2 cellular contexts compared by ENCODE assay signal in the genomic region with DNA sequence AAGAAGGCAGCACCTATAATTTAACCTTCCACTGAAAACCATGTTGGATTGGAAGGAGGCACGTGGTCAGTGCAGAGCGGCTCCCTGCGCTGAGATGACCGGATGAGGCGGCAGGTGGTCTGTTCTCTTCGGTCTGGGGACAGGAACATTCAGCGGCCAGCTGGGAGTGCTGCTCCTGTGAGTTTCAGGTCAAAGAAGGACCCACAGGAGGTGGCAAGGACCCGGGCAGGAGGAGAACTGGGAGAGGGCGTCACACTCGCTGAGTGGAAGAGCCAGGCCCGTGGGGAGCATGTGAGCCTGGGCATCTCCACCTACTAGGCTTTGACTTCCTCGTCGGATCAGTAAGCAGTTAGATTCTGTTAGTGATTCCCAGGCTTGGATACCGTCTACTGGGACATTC.
A peak's percentile ranks its signal among the peaks of the same experiment; 100 is the strongest.
TF ChIP-seq lines count a peak whose summit lies in the region.

No MANE protein-coding gene starts in this region.

TF ChIP-seq in HEK293, 187 proteins besides CTCF, POLR2A, EP300 and RAD21 (continued from another document):
- TF ChIP-seq, protein P1, sequence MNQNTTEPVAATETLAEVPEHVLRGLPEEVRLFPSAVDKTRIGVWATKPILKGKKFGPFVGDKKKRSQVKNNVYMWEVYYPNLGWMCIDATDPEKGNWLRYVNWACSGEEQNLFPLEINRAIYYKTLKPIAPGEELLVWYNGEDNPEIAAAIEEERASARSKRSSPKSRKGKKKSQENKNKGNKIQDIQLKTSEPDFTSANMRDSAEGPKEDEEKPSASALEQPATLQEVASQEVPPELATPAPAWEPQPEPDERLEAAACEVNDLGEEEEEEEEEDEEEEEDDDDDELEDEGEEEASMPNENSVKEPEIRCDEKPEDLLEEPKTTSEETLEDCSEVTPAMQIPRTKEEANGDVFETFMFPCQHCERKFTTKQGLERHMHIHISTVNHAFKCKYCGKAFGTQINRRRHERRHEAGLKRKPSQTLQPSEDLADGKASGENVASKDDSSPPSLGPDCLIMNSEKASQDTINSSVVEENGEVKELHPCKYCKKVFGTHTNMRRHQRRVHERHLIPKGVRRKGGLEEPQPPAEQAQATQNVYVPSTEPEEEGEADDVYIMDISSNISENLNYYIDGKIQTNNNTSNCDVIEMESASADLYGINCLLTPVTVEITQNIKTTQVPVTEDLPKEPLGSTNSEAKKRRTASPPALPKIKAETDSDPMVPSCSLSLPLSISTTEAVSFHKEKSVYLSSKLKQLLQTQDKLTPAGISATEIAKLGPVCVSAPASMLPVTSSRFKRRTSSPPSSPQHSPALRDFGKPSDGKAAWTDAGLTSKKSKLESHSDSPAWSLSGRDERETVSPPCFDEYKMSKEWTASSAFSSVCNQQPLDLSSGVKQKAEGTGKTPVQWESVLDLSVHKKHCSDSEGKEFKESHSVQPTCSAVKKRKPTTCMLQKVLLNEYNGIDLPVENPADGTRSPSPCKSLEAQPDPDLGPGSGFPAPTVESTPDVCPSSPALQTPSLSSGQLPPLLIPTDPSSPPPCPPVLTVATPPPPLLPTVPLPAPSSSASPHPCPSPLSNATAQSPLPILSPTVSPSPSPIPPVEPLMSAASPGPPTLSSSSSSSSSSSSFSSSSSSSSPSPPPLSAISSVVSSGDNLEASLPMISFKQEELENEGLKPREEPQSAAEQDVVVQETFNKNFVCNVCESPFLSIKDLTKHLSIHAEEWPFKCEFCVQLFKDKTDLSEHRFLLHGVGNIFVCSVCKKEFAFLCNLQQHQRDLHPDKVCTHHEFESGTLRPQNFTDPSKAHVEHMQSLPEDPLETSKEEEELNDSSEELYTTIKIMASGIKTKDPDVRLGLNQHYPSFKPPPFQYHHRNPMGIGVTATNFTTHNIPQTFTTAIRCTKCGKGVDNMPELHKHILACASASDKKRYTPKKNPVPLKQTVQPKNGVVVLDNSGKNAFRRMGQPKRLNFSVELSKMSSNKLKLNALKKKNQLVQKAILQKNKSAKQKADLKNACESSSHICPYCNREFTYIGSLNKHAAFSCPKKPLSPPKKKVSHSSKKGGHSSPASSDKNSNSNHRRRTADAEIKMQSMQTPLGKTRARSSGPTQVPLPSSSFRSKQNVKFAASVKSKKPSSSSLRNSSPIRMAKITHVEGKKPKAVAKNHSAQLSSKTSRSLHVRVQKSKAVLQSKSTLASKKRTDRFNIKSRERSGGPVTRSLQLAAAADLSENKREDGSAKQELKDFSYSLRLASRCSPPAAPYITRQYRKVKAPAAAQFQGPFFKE (tag by site-specific recombination; IDR thresholded peaks at IDR 0.05; ENCODE audit: borderline replicate concordance) = no peak
TF ChIP-seq in HEK293: peak in this region for 1.

TF ChIP-seq in K562, 482 proteins besides CTCF, POLR2A, EP300 and RAD21 (continued from another document and continues in another):
- TF ChIP-seq, protein P2, sequence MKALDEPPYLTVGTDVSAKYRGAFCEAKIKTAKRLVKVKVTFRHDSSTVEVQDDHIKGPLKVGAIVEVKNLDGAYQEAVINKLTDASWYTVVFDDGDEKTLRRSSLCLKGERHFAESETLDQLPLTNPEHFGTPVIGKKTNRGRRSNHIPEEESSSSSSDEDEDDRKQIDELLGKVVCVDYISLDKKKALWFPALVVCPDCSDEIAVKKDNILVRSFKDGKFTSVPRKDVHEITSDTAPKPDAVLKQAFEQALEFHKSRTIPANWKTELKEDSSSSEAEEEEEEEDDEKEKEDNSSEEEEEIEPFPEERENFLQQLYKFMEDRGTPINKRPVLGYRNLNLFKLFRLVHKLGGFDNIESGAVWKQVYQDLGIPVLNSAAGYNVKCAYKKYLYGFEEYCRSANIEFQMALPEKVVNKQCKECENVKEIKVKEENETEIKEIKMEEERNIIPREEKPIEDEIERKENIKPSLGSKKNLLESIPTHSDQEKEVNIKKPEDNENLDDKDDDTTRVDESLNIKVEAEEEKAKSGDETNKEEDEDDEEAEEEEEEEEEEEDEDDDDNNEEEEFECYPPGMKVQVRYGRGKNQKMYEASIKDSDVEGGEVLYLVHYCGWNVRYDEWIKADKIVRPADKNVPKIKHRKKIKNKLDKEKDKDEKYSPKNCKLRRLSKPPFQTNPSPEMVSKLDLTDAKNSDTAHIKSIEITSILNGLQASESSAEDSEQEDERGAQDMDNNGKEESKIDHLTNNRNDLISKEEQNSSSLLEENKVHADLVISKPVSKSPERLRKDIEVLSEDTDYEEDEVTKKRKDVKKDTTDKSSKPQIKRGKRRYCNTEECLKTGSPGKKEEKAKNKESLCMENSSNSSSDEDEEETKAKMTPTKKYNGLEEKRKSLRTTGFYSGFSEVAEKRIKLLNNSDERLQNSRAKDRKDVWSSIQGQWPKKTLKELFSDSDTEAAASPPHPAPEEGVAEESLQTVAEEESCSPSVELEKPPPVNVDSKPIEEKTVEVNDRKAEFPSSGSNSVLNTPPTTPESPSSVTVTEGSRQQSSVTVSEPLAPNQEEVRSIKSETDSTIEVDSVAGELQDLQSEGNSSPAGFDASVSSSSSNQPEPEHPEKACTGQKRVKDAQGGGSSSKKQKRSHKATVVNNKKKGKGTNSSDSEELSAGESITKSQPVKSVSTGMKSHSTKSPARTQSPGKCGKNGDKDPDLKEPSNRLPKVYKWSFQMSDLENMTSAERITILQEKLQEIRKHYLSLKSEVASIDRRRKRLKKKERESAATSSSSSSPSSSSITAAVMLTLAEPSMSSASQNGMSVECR (CRISPR knock-in tag; IDR thresholded peaks at IDR 0.05) = no peak
- TF ChIP-seq CREB1 (IDR thresholded peaks at IDR 0.05) (no peak), CREB1 (CRISPR knock-in tag; IDR thresholded peaks at IDR 0.05) (no peak), KDM5B (IDR thresholded peaks at IDR 0.05; ENCODE audit: insufficient replicate concordance, low read depth, low read length) (no peak), KDM4B (IDR thresholded peaks at IDR 0.05; ENCODE audit: borderline replicate concordance in 2 of 2, low read depth in 1 of 2) (no peak), L3MBTL2 (IDR thresholded peaks at IDR 0.05) (0 out of 2 replicates have a peak, but pooled peaks have one; percentile 16), CSDE1 (IDR thresholded peaks at IDR 0.05) (no peak), MTA3 (IDR thresholded peaks at IDR 0.05; ENCODE audit: borderline replicate concordance) (no peak), GABPA (tag; conservative IDR thresholded peaks at IDR 0.05; ENCODE audit: low read depth) (no peak)
- TF ChIP-seq, protein P3, sequence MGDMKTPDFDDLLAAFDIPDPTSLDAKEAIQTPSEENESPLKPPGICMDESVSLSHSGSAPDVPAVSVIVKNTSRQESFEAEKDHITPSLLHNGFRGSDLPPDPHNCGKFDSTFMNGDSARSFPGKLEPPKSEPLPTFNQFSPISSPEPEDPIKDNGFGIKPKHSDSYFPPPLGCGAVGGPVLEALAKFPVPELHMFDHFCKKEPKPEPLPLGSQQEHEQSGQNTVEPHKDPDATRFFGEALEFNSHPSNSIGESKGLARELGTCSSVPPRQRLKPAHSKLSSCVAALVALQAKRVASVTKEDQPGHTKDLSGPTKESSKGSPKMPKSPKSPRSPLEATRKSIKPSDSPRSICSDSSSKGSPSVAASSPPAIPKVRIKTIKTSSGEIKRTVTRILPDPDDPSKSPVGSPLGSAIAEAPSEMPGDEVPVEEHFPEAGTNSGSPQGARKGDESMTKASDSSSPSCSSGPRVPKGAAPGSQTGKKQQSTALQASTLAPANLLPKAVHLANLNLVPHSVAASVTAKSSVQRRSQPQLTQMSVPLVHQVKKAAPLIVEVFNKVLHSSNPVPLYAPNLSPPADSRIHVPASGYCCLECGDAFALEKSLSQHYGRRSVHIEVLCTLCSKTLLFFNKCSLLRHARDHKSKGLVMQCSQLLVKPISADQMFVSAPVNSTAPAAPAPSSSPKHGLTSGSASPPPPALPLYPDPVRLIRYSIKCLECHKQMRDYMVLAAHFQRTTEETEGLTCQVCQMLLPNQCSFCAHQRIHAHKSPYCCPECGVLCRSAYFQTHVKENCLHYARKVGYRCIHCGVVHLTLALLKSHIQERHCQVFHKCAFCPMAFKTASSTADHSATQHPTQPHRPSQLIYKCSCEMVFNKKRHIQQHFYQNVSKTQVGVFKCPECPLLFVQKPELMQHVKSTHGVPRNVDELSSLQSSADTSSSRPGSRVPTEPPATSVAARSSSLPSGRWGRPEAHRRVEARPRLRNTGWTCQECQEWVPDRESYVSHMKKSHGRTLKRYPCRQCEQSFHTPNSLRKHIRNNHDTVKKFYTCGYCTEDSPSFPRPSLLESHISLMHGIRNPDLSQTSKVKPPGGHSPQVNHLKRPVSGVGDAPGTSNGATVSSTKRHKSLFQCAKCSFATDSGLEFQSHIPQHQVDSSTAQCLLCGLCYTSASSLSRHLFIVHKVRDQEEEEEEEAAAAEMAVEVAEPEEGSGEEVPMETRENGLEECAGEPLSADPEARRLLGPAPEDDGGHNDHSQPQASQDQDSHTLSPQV (IDR thresholded peaks at IDR 0.05) = no peak
- TF ChIP-seq, protein P4, sequence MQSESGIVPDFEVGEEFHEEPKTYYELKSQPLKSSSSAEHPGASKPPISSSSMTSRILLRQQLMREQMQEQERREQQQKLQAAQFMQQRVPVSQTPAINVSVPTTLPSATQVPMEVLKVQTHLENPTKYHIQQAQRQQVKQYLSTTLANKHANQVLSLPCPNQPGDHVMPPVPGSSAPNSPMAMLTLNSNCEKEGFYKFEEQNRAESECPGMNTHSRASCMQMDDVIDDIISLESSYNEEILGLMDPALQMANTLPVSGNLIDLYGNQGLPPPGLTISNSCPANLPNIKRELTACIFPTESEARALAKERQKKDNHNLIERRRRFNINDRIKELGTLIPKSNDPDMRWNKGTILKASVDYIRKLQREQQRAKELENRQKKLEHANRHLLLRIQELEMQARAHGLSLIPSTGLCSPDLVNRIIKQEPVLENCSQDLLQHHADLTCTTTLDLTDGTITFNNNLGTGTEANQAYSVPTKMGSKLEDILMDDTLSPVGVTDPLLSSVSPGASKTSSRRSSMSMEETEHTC (IDR thresholded peaks at IDR 0.05) = no peak
- TF ChIP-seq, protein P5, sequence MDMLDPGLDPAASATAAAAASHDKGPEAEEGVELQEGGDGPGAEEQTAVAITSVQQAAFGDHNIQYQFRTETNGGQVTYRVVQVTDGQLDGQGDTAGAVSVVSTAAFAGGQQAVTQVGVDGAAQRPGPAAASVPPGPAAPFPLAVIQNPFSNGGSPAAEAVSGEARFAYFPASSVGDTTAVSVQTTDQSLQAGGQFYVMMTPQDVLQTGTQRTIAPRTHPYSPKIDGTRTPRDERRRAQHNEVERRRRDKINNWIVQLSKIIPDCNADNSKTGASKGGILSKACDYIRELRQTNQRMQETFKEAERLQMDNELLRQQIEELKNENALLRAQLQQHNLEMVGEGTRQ (CRISPR knock-in tag; IDR thresholded peaks at IDR 0.05) = 0 out of 2 replicates have a peak, but pooled peaks have one; percentile 28
- TF ChIP-seq, protein P6, sequence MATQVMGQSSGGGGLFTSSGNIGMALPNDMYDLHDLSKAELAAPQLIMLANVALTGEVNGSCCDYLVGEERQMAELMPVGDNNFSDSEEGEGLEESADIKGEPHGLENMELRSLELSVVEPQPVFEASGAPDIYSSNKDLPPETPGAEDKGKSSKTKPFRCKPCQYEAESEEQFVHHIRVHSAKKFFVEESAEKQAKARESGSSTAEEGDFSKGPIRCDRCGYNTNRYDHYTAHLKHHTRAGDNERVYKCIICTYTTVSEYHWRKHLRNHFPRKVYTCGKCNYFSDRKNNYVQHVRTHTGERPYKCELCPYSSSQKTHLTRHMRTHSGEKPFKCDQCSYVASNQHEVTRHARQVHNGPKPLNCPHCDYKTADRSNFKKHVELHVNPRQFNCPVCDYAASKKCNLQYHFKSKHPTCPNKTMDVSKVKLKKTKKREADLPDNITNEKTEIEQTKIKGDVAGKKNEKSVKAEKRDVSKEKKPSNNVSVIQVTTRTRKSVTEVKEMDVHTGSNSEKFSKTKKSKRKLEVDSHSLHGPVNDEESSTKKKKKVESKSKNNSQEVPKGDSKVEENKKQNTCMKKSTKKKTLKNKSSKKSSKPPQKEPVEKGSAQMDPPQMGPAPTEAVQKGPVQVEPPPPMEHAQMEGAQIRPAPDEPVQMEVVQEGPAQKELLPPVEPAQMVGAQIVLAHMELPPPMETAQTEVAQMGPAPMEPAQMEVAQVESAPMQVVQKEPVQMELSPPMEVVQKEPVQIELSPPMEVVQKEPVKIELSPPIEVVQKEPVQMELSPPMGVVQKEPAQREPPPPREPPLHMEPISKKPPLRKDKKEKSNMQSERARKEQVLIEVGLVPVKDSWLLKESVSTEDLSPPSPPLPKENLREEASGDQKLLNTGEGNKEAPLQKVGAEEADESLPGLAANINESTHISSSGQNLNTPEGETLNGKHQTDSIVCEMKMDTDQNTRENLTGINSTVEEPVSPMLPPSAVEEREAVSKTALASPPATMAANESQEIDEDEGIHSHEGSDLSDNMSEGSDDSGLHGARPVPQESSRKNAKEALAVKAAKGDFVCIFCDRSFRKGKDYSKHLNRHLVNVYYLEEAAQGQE (CRISPR knock-in tag; IDR thresholded peaks at IDR 0.05; ENCODE audit: low read depth) = no peak
- TF ChIP-seq, protein P7, sequence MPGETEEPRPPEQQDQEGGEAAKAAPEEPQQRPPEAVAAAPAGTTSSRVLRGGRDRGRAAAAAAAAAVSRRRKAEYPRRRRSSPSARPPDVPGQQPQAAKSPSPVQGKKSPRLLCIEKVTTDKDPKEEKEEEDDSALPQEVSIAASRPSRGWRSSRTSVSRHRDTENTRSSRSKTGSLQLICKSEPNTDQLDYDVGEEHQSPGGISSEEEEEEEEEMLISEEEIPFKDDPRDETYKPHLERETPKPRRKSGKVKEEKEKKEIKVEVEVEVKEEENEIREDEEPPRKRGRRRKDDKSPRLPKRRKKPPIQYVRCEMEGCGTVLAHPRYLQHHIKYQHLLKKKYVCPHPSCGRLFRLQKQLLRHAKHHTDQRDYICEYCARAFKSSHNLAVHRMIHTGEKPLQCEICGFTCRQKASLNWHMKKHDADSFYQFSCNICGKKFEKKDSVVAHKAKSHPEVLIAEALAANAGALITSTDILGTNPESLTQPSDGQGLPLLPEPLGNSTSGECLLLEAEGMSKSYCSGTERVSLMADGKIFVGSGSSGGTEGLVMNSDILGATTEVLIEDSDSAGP (CRISPR knock-in tag; IDR thresholded peaks at IDR 0.05) = no peak
- TF ChIP-seq, protein P8, sequence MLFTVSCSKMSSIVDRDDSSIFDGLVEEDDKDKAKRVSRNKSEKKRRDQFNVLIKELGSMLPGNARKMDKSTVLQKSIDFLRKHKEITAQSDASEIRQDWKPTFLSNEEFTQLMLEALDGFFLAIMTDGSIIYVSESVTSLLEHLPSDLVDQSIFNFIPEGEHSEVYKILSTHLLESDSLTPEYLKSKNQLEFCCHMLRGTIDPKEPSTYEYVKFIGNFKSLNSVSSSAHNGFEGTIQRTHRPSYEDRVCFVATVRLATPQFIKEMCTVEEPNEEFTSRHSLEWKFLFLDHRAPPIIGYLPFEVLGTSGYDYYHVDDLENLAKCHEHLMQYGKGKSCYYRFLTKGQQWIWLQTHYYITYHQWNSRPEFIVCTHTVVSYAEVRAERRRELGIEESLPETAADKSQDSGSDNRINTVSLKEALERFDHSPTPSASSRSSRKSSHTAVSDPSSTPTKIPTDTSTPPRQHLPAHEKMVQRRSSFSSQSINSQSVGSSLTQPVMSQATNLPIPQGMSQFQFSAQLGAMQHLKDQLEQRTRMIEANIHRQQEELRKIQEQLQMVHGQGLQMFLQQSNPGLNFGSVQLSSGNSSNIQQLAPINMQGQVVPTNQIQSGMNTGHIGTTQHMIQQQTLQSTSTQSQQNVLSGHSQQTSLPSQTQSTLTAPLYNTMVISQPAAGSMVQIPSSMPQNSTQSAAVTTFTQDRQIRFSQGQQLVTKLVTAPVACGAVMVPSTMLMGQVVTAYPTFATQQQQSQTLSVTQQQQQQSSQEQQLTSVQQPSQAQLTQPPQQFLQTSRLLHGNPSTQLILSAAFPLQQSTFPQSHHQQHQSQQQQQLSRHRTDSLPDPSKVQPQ (CRISPR knock-in tag; IDR thresholded peaks at IDR 0.05; ENCODE audit: borderline replicate concordance) = no peak
